Comparison of ENCODE assay signal across 8 cellular contexts in the genomic region with DNA sequence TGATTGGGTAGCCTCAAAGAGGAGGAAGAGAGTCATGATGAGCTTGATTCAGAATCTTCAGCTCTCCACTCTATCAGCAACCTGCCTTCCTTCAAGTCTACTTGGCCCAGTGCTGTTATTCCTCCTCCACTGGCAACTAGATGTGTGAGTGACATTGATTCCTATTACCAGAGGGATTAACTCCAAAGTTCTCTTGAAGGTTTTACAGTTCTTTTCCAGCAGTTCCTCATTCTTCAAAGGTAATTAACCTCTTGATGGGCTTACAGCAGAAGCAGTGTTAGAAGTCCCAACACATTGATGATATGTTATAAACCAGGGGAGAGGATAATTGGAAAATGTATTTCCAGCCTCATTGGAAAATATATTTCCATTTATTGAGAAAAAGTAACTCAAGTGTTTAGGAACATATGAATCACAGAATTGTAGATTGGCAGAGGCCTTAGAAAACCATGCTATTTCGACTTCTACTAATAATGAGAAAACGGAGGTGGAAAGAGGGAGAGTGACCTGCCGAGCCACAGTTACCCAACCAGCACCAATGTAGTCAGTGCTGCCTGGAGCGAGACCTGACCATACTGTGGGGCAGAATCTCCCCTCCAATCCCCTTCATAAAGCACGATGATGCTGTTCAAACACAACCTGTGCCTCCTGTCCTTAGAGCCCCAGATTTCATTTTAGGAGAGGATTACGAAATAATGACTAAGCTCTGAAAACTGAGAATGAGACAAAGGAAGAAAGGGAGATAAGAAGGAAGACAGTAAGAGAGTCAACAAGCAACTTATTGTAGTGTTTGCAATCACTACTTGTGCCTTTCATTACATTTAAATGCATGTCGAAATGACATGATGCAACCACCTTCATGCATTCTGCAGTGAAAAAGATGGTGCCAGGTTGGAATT.
DNase-seq lines count a peak whose midpoint lies in the region; ATAC-seq and TF ChIP-seq lines count a peak whose summit lies in the region.

No MANE protein-coding gene starts in this region.

- H3K4me3 Mint-ChIP-seq in CD4-positive, alpha-beta T cell: peak overlapping the region; percentile 37
- H3K4me3 Mint-ChIP-seq in activated naive CD8-positive, alpha-beta T cell: peak overlapping the region; percentile 71
- peak overlapping the region; percentile 54 for H3K4me3 Mint-ChIP-seq in stimulated activated naive CD8-positive, alpha-beta T cell treated with anti-CD3 and anti-CD28 coated beads, Interleukin-15, Interleukin-2, amounts not matched to agents 100 ng/mL and 50 ng/mL, for 24 hours

- H3K27me3 Mint-ChIP-seq in CD4-positive, alpha-beta T cell: no peaks in the 10 kb centered on the region
- H3K27me3 Mint-ChIP-seq in activated naive CD8-positive, alpha-beta T cell: no peaks in the 10 kb centered on the region
- H3K27me3 Mint-ChIP-seq in stimulated activated naive CD8-positive, alpha-beta T cell treated with anti-CD3 and anti-CD28 coated beads, Interleukin-15, Interleukin-2, amounts not matched to agents 100 ng/mL and 50 ng/mL, for 24 hours: no peaks in the 10 kb centered on the region

- no peak for DNase-seq in CD4-positive, alpha-beta T cell
- DNase-seq in DMS114 treated with DMSO at 0.1 percent for 48 hours (lab: John Stamatoyannopoulos, UW; ENCODE audit: unreplicated experiment) (no peak), T-helper 9 cell (no peak), AG08395 (ENCODE audit: low spot score) (no peak)

- TF ChIP-seq CTCF in CD4-positive, alpha-beta T cell (IDR thresholded peaks at IDR 0.05): no peak

- no peaks in the 10 kb centered on the region for H3K36me3 Mint-ChIP-seq in CD4-positive, alpha-beta T cell (ENCODE audit: low read depth)
- H3K36me3 Mint-ChIP-seq in activated naive CD8-positive, alpha-beta T cell: peaks cover 18% of the 10 kb centered on the region
- peaks cover 17% of the 10 kb centered on the region for H3K36me3 Mint-ChIP-seq in stimulated activated naive CD8-positive, alpha-beta T cell treated with anti-CD3 and anti-CD28 coated beads, Interleukin-15, Interleukin-2, amounts not matched to agents 100 ng/mL and 50 ng/mL, for 24 hours (ENCODE audit: low read depth)

- H3K27ac Mint-ChIP-seq in CD4-positive, alpha-beta T cell: peak overlapping the region; percentile 64
- H3K27ac Mint-ChIP-seq in activated naive CD8-positive, alpha-beta T cell: peak overlapping the region; percentile 94
- H3K27ac Mint-ChIP-seq in stimulated activated naive CD8-positive, alpha-beta T cell treated with anti-CD3 and anti-CD28 coated beads, Interleukin-15, Interleukin-2, amounts not matched to agents 100 ng/mL and 50 ng/mL, for 24 hours: peak overlapping the region; percentile 96

- no peaks in the 10 kb centered on the region for H3K27me3 ChIP-seq in CD4-positive, alpha-beta T cell (ENCODE audit: control insufficient read depth, insufficient read depth, low read length)

- CTCF ChIA-PET in CD4-positive, alpha-beta T cell (lab: Charles Lee): interaction anchor here (0.5 to 1.5 kb wide), 4 partner anchors 52 to 1512 kb away, joined by 3 to 7 read pairs (median 4); no protein-coding TSS in a partner anchor

- POLR2A ChIA-PET in CD4-positive, alpha-beta T cell (lab: Charles Lee): interaction anchor here (1.0 to 2.4 kb wide), 3 partner anchors 10 to 71 kb away, joined by 4 to 14 read pairs (median 10); partner anchors contain the start of gene ATXN1

- no peak overlapping the region for H3K27ac ChIP-seq in CD4-positive, alpha-beta T cell (ENCODE audit: low read depth, low read length)

- no peaks in the 10 kb centered on the region for H3K9me3 Mint-ChIP-seq in CD4-positive, alpha-beta T cell
- no peaks in the 10 kb centered on the region for H3K9me3 Mint-ChIP-seq in activated naive CD8-positive, alpha-beta T cell (ENCODE audit: low read depth)
- H3K9me3 Mint-ChIP-seq in stimulated activated naive CD8-positive, alpha-beta T cell treated with anti-CD3 and anti-CD28 coated beads, Interleukin-15, Interleukin-2, amounts not matched to agents 100 ng/mL and 50 ng/mL, for 24 hours: no peaks in the 10 kb centered on the region

- intact Hi-C loops in CD4-positive, alpha-beta T cell (cut with DNase I, micrococcal nuclease): no loop called here

- no peak for ATAC-seq in CD4-positive, alpha-beta T cell (ENCODE audit: poor library complexity)
- ATAC-seq in GM19351 (IDR thresholded peaks at IDR 0.05; ENCODE audit: unreplicated experiment) (peak; percentile 83), HG03175 (IDR thresholded peaks at IDR 0.05; ENCODE audit: unreplicated experiment) (peak; percentile 80)

- H3K9me3 ChIP-seq in CD4-positive, alpha-beta T cell (ENCODE audit: control insufficient read depth, low read length): no peaks in the 10 kb centered on the region

- peaks cover 73% of the 10 kb centered on the region for H3K4me1 Mint-ChIP-seq in CD4-positive, alpha-beta T cell (ENCODE audit: low read depth)
- H3K4me1 Mint-ChIP-seq in activated naive CD8-positive, alpha-beta T cell (ENCODE audit: low read depth): peaks cover 87% of the 10 kb centered on the region
- H3K4me1 Mint-ChIP-seq in stimulated activated naive CD8-positive, alpha-beta T cell treated with anti-CD3 and anti-CD28 coated beads, Interleukin-15, Interleukin-2, amounts not matched to agents 100 ng/mL and 50 ng/mL, for 24 hours (ENCODE audit: low read depth): peaks cover 96% of the 10 kb centered on the region
